In the genomic region with DNA sequence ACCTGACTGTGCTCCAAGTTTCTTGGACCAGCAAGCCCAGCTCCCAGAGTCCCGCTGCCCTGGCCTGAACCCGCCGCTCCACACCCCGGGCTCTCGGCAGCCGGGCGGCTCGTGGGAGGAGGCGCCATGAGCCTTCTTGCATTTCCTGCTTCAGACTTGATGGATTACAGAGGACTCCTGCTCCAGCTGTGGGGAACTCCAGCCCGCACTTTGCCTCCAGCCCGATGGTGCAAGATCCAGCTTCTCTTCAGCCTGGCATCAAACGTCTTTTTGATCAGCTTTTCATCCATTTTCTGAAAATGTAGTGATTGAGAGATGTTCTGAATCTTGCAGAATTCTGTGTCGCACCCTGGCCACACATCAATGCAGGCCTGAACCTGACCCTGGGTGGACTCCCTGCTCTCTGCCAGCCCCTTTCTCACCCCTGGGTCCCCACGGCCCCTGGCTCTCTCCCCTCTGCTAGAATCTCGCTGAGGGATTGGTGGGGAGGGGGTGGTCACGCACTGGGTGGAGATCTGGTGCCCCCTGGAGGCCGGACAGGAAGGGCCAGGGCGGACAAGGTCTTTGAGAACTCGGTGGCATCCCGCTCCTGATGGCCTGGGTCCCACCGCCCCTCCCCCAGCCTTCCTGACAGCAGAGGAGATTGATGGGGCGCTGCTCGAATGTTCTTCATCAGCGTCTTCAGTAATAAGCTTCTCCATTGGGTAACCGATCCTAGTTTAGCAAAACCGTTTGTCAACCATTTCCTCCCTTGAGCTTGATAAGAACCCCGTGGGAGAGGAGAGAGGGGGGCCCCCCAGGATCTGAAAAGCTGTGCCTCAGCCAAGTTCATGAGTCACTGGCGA, we compare ENCODE assay signal across 8 cellular contexts. TPM values are rescaled to one million over a fixed set of nuclear protein-coding genes. Genes with fewer than 3 reads are reported as not detected.
DNase-seq lines count a peak whose midpoint lies in the region; ATAC-seq and TF ChIP-seq lines count a peak whose summit lies in the region.

No MANE protein-coding gene starts in this region.

- TF ChIP-seq CTCF in NB4 (IDR thresholded peaks at IDR 0.05; ENCODE audit: low read depth, low read length) = peak; percentile 69
- TF ChIP-seq CTCF in left ventricle myocardium inferior (IDR thresholded peaks at IDR 0.05; ENCODE audit: borderline replicate concordance) = peak; percentile 65
- TF ChIP-seq CTCF in progenitor cell of endocrine pancreas (IDR thresholded peaks at IDR 0.05; ENCODE audit: unreplicated experiment) = peak; percentile 90
- peak; percentile 58 to 74 (median 64) for TF ChIP-seq CTCF in upper lobe of left lung (IDR thresholded peaks at IDR 0.05)

- TF ChIP-seq POLR2A in NB4 (IDR thresholded peaks at IDR 0.05; ENCODE audit: extremely low read depth, insufficient read length) = peak; percentile 41
- TF ChIP-seq POLR2A in upper lobe of left lung (IDR thresholded peaks at IDR 0.05) = peak in 1 of 4 donors; percentile 39

- DNase-seq in GM03348 (ENCODE audit: low spot score) (peak; percentile 94), NB4 (ENCODE audit: low read depth) (peak; percentile 94), T-helper 1 cell (peak; percentile 55 to 85 (median 67)), amygdala (lab: John Stamatoyannopoulos, UW) (peak in 55 of 56 donors; percentile 8 to 94 (median 65)), left ventricle myocardium inferior (peak; percentile 86), progenitor cell of endocrine pancreas (ENCODE audit: low spot score, unreplicated experiment) (peak; percentile 86), upper lobe of left lung (peak; percentile 87 to 88)

- intact Hi-C loops in left ventricle myocardium inferior (cut with micrococcal nuclease) = loop anchor here (5.0 kb wide), 1 partner anchor 477 kb away; a partner anchor contains a TSS

- TF ChIP-seq EP300 in upper lobe of left lung (IDR thresholded peaks at IDR 0.05) = peak in 1 of 4 donors; percentile 14

- peak overlapping the region; percentile 77 for H3K27ac Mint-ChIP-seq in progenitor cell of endocrine pancreas

- 0 to 1% methylated on average over 12 to 19 of the region's 28 CpGs for WGBS in upper lobe of left lung, 2 donors

- H3K4me3 Mint-ChIP-seq in progenitor cell of endocrine pancreas (ENCODE audit: low read depth) = peak overlapping the region; percentile 59

- H3K4me1 Mint-ChIP-seq in progenitor cell of endocrine pancreas (ENCODE audit: low read depth) = peaks cover 13% of the 10 kb centered on the region

- H3K27me3 ChIP-seq in left ventricle myocardium inferior (ENCODE audit: low read depth) (peaks cover 53% of the 10 kb centered on the region), upper lobe of left lung (no peaks in the 10 kb centered on the region)

- no peaks in the 10 kb centered on the region for H3K9me3 Mint-ChIP-seq in progenitor cell of endocrine pancreas (ENCODE audit: low read depth)

- H3K27me3 Mint-ChIP-seq in progenitor cell of endocrine pancreas = peaks cover 14% of the 10 kb centered on the region

- peak overlapping the region; percentile 38 for H3K4me3 ChIP-seq in NB4 (ENCODE audit: low read depth, low read length)
- peak overlapping the region; percentile 59 for H3K4me3 ChIP-seq in left ventricle myocardium inferior
- peak overlapping the region in 3 of 4 donors; percentile 27 to 46 (median 39) for H3K4me3 ChIP-seq in upper lobe of left lung

- no peaks in the 10 kb centered on the region for H3K36me3 ChIP-seq in left ventricle myocardium inferior
- no peaks in the 10 kb centered on the region for H3K36me3 ChIP-seq in upper lobe of left lung

- peaks cover 29% of the 10 kb centered on the region for H3K4me1 ChIP-seq in left ventricle myocardium inferior
- peaks cover 16 to 28% (median 23%) of the 10 kb centered on the region in 4 donors for H3K4me1 ChIP-seq in upper lobe of left lung

- ATAC-seq in upper lobe of left lung (ENCODE audit: low FRiP score in 2 of 2) (peak; percentile 86 to 92), GM19351 (IDR thresholded peaks at IDR 0.05; ENCODE audit: unreplicated experiment) (no peak)

- H3K9me3 ChIP-seq in left ventricle myocardium inferior (replicated peaks) = peaks cover 6% of the 10 kb centered on the region
- H3K9me3 ChIP-seq in upper lobe of left lung = no peaks in the 10 kb centered on the region

- H3K27ac ChIP-seq in left ventricle myocardium inferior (replicated peaks) = peak overlapping the region; percentile 77
- peak overlapping the region; percentile 70 to 85 (median 78) for H3K27ac ChIP-seq in upper lobe of left lung

- no peaks in the 10 kb centered on the region for H3K36me3 Mint-ChIP-seq in progenitor cell of endocrine pancreas (ENCODE audit: insufficient read depth)

RNA-seq across cellular contexts. Expression of a gene that starts 12.1 kb away (rescaled TPM):
- total RNA-seq in left ventricle myocardium inferior = 1.2 TPM
- 0.31 and 0.69 TPM in 2 replicates for total RNA-seq in progenitor cell of endocrine pancreas
- 10 to 100 TPM in 4 of 6 donors, 1 to 10 TPM in 2; 8.7 to 36.7 (median 15.9) TPM for total RNA-seq in upper lobe of left lung
